In genomic region chr6:117194978-117195377, GRCh38 we compare ENCODE assay signal across 1 cellular context.
TF ChIP-seq lines count a peak whose summit lies in the region.

No MANE protein-coding gene starts in this region.

TF ChIP-seq in HepG2, 621 proteins besides CTCF, POLR2A, EP300 and RAD21 (continued from another document):
- TF ChIP-seq MTERF4 (CRISPR knock-in tag; IDR thresholded peaks at IDR 0.05) (no peak), ZBTB42 (CRISPR knock-in tag; IDR thresholded peaks at IDR 0.05) (no peak), PAF1 (CRISPR knock-in tag; IDR thresholded peaks at IDR 0.05) (no peak), NFIC (IDR thresholded peaks at IDR 0.05; ENCODE audit: low read length) (no peak), PTBP1 (IDR thresholded peaks at IDR 0.05; ENCODE audit: low read depth, low read length, poor library complexity, severe bottlenecking) (no peak), POGZ (CRISPR knock-in tag; IDR thresholded peaks at IDR 0.05) (no peak), HNF4G (IDR thresholded peaks at IDR 0.05; ENCODE audit: borderline replicate concordance, low read depth, low read length) (no peak), HNF4G (CRISPR knock-in tag; IDR thresholded peaks at IDR 0.05; ENCODE audit: borderline replicate concordance, low read depth) (no peak), ZNF143 (CRISPR knock-in tag; IDR thresholded peaks at IDR 0.05) (no peak), ZNF788 (CRISPR knock-in tag; IDR thresholded peaks at IDR 0.05; ENCODE audit: borderline replicate concordance) (no peak), ZNF577 (CRISPR knock-in tag; IDR thresholded peaks at IDR 0.05; ENCODE audit: borderline replicate concordance, low read depth) (no peak), FOXC1 (CRISPR knock-in tag; IDR thresholded peaks at IDR 0.05; ENCODE audit: borderline replicate concordance) (no peak), TERF1 (CRISPR knock-in tag; IDR thresholded peaks at IDR 0.05) (no peak), ZNF564 (CRISPR knock-in tag; IDR thresholded peaks at IDR 0.05) (no peak)
